ENCODE assay signal across 8 cellular contexts in the genomic region with DNA sequence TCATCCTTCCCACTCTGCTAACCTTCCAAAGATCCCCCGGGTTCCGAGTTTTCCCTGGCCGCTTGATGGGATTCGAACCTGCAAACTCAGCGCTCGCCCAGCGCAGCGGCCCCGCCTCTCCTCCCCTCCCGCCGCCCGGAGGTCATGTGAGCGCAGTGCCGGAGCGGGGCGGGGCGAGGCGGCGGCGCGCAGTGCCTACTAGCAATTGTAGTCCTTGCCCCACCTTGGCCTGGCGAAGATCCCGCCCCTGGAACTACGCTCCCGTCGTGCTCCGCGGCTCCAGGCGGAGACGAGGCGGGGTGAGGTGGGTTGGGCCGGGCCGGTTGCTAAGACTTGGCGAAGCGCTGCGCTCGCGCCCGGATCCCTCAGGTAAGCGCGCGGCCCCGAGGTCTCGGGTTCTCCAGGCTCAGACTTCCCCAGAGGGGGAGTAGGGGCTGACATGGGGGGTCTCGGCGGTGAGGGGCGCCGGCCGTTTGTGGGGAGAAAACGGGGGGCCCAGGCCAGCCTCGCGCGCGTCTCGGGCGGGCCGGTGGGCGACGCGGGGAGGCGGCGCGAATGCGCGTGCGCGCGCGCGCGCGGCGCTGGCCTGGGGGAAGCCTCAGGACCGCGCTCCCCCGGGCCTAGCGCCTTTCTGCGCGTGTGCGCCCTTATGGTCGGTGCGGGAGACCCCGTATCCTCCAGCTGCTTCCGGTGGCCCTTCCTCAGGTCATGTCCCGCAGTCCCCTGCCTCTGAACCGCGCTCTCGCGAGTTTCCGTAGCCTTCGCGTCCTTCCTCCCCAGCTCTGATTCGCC. TPM values are rescaled to one million over a fixed set of nuclear protein-coding genes. Genes with fewer than 3 reads are reported as not detected.
DNase-seq lines count a peak whose midpoint lies in the region; ATAC-seq and TF ChIP-seq lines count a peak whose summit lies in the region.

A gene (plus strand): TSS at position 329 of the 792 bp plus-strand sequence. CDS start 6,649 bp downstream, outside the sequence.
A gene with protein sequence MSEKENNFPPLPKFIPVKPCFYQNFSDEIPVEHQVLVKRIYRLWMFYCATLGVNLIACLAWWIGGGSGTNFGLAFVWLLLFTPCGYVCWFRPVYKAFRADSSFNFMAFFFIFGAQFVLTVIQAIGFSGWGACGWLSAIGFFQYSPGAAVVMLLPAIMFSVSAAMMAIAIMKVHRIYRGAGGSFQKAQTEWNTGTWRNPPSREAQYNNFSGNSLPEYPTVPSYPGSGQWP (plus strand): TSS at position 329 of the 792 bp plus-strand sequence. CDS start 9,621 bp downstream, outside the sequence.

- H3K4me2 ChIP-seq in smooth muscle cell, result peak within 1 kb of the TSS; percentile 82

- H3K9me3 Mint-ChIP-seq in WTC11, result no peaks in the 10 kb centered on the region

- POLR2A ChIA-PET in AG04450 (lab: Yijun Ruan, JAX) (interaction anchor here (0.5 to 1.0 kb wide), 3 partner anchors 23 to 392 kb away, joined by 3 to 8 read pairs (median 3); no protein-coding TSS in a partner anchor), WTC11 (lab: Charles Lee) (interaction anchor here (0.7 to 1.4 kb wide), 4 partner anchors 10 to 137 kb away, joined by 3 read pairs; no protein-coding TSS in a partner anchor)

- peak within 1 kb of the TSS; percentile 95 for H3K27ac Mint-ChIP-seq in WTC11

- WGBS in smooth muscle cell (ENCODE audit: low lambda C conversion rate), result 1% methylated on average over 65 of the region's 93 CpGs

- H3K79me2 ChIP-seq in smooth muscle cell (ENCODE audit: low read depth), result peaks cover 48% of the 10 kb centered on the region

- in situ Hi-C loops in GM18951 (cut with MboI; ENCODE audit: low sequenced_read_pairs, unreplicated experiment), result no loop called here

- ATAC-seq in HG03196 (IDR thresholded peaks at IDR 0.05; ENCODE audit: unreplicated experiment), result peak; percentile 80
- peak; percentile 96 for ATAC-seq in WTC11

- H3F3A ChIP-seq in smooth muscle cell (ENCODE audit: low read depth), result peaks cover 10% of the 10 kb centered on the region

- H3K27ac ChIP-seq in AG04450 (ENCODE audit: low read depth, low read length) (peak within 1 kb of the TSS; percentile 61), caudate nucleus (ENCODE audit: low read depth, low read length) (peak within 1 kb of the TSS; percentile 88), smooth muscle cell (ENCODE audit: low read depth) (peak within 1 kb of the TSS; percentile 63)

- TF ChIP-seq POLR2A in GM18951 (IDR thresholded peaks at IDR 0.05; ENCODE audit: extremely low read depth, insufficient read depth, insufficient read length), result peak; percentile 78

- H2AFZ ChIP-seq in smooth muscle cell (ENCODE audit: low read depth), result peak within 1 kb of the TSS; percentile 53

- no peaks in the 10 kb centered on the region for H3K27me3 Mint-ChIP-seq in WTC11 (ENCODE audit: low read depth)

- H3K4me3 Mint-ChIP-seq in WTC11, result peak within 1 kb of the TSS; percentile 80

- H4K20me1 ChIP-seq in smooth muscle cell (ENCODE audit: low read depth), result peaks cover 33% of the 10 kb centered on the region

- H3K4me1 Mint-ChIP-seq in WTC11, result peaks cover 17% of the 10 kb centered on the region

- H3K4me1 ChIP-seq in smooth muscle cell (ENCODE audit: low read depth), result peaks cover 5% of the 10 kb centered on the region

- no peak for TF ChIP-seq CTCF in AG04450 (IDR thresholded peaks at IDR 0.05; ENCODE audit: low read depth, low read length)
- TF ChIP-seq CTCF in WTC11 (IDR thresholded peaks at IDR 0.05), result no peak
- TF ChIP-seq CTCF in smooth muscle cell (IDR thresholded peaks at IDR 0.05; ENCODE audit: borderline replicate concordance, insufficient read depth, poor library complexity, severe bottlenecking), result no peak

- no peaks in the 10 kb centered on the region for H3K36me3 Mint-ChIP-seq in WTC11

- H3K27me3 ChIP-seq in AG04450 (ENCODE audit: control insufficient read depth, insufficient read depth, low read length) (no peaks in the 10 kb centered on the region), smooth muscle cell (ENCODE audit: low read depth) (no peaks in the 10 kb centered on the region)

- H3K36me3 ChIP-seq in smooth muscle cell (ENCODE audit: low read depth), result no peaks in the 10 kb centered on the region

- peak within 1 kb of the TSS; percentile 79 for H3K9ac ChIP-seq in smooth muscle cell (ENCODE audit: low read depth)

- H3K9me3 ChIP-seq in AG04450 (ENCODE audit: control insufficient read depth, insufficient read depth, low read length), result no peaks in the 10 kb centered on the region; the same call in 1 of the 2 replicates
- no peaks in the 10 kb centered on the region for H3K9me3 ChIP-seq in smooth muscle cell (replicated peaks; ENCODE audit: low read depth)

- CTCF ChIA-PET in AG04450 (lab: Charles Lee) (no interaction called here), WTC11 (lab: Charles Lee) (interaction anchor here (0.6 to 2.2 kb wide), 13 partner anchors 10 to 258 kb away, joined by 3 to 11 read pairs (median 3); no protein-coding TSS in a partner anchor)

- H3K4me3 ChIP-seq in AG04450 (ENCODE audit: low read depth, low read length) (peak within 1 kb of the TSS; percentile 73), smooth muscle cell (peak within 1 kb of the TSS; percentile 67)

- peak; percentile 96 for DNase-seq in AG04450 (ENCODE audit: low read depth, low spot score)
- DNase-seq in NCI-H345 (lab: John Stamatoyannopoulos, UW), result peak; percentile 99
- DNase-seq in WTC11 (ENCODE audit: low spot score), result peak; percentile 100
- peak; percentile 46 to 99 (median 97) for DNase-seq in caudate nucleus (lab: John Stamatoyannopoulos, UW)
- DNase-seq in iPS-NIHi7 (ENCODE audit: extremely low spot score), result peak; percentile 99
- peak; percentile 93 for DNase-seq in smooth muscle cell (lab: John Stamatoyannopoulos, UW; ENCODE audit: unreplicated experiment)

TF ChIP-seq in WTC11, 78 proteins besides CTCF, POLR2A, EP300 and RAD21 (continues in another document):
- TF ChIP-seq, protein P1, sequence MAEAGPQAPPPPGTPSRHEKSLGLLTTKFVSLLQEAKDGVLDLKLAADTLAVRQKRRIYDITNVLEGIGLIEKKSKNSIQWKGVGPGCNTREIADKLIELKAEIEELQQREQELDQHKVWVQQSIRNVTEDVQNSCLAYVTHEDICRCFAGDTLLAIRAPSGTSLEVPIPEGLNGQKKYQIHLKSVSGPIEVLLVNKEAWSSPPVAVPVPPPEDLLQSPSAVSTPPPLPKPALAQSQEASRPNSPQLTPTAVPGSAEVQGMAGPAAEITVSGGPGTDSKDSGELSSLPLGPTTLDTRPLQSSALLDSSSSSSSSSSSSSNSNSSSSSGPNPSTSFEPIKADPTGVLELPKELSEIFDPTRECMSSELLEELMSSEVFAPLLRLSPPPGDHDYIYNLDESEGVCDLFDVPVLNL (CRISPR knock-in tag; IDR thresholded peaks at IDR 0.05; ENCODE audit: borderline replicate concordance, low read depth), result no peak
- TF ChIP-seq, protein P2, sequence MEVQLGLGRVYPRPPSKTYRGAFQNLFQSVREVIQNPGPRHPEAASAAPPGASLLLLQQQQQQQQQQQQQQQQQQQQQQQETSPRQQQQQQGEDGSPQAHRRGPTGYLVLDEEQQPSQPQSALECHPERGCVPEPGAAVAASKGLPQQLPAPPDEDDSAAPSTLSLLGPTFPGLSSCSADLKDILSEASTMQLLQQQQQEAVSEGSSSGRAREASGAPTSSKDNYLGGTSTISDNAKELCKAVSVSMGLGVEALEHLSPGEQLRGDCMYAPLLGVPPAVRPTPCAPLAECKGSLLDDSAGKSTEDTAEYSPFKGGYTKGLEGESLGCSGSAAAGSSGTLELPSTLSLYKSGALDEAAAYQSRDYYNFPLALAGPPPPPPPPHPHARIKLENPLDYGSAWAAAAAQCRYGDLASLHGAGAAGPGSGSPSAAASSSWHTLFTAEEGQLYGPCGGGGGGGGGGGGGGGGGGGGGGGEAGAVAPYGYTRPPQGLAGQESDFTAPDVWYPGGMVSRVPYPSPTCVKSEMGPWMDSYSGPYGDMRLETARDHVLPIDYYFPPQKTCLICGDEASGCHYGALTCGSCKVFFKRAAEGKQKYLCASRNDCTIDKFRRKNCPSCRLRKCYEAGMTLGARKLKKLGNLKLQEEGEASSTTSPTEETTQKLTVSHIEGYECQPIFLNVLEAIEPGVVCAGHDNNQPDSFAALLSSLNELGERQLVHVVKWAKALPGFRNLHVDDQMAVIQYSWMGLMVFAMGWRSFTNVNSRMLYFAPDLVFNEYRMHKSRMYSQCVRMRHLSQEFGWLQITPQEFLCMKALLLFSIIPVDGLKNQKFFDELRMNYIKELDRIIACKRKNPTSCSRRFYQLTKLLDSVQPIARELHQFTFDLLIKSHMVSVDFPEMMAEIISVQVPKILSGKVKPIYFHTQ (CRISPR knock-in tag; IDR thresholded peaks at IDR 0.05), result no peak
- TF ChIP-seq, protein P3, sequence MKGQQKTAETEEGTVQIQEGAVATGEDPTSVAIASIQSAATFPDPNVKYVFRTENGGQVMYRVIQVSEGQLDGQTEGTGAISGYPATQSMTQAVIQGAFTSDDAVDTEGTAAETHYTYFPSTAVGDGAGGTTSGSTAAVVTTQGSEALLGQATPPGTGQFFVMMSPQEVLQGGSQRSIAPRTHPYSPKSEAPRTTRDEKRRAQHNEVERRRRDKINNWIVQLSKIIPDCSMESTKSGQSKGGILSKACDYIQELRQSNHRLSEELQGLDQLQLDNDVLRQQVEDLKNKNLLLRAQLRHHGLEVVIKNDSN (CRISPR knock-in tag; IDR thresholded peaks at IDR 0.05), result peak; percentile 97
- TF ChIP-seq NR2C2 (CRISPR knock-in tag; IDR thresholded peaks at IDR 0.05), result peak; percentile 96
- TF ChIP-seq ZNF317 (CRISPR knock-in tag; IDR thresholded peaks at IDR 0.05; ENCODE audit: borderline replicate concordance, low read depth), result no peak
- TF ChIP-seq SMAD4 (CRISPR knock-in tag; IDR thresholded peaks at IDR 0.05), result no peak

RNA-seq across cellular contexts. Expression of the first gene that starts in this region (rescaled TPM):
- polyA plus RNA-seq in AG04450 (2011; rRNA removed), result 0.35 and 0.55 TPM in 2 replicates
- 0.17 and 0.37 TPM in 2 replicates for polyA minus RNA-seq in AG04450 (2011; rRNA and poly(A)+ RNA removed)
- total RNA-seq in WTC11 (2021), result 15.0 to 20.3 TPM (median 15.9 TPM) in 3 replicates
- total RNA-seq in smooth muscle cell, result 0.49 and 0.58 TPM in 2 replicates
- 2.0 and 4.8 TPM in 2 replicates for polyA plus RNA-seq in smooth muscle cell

RNA-seq across cellular contexts. Expression of the second gene that starts in this region (rescaled TPM):
- polyA plus RNA-seq in AG04450 (2011; rRNA removed), result 6.7 and 10.7 TPM in 2 replicates
- polyA minus RNA-seq in AG04450 (2011; rRNA and poly(A)+ RNA removed), result 9.7 and 12.6 TPM in 2 replicates
- 81.3 to 86.1 TPM (median 86.1 TPM) in 3 replicates for total RNA-seq in WTC11 (2021)
- 72.6 and 96.9 TPM in 2 replicates for total RNA-seq in smooth muscle cell
- polyA plus RNA-seq in smooth muscle cell, result 54.5 and 74.1 TPM in 2 replicates

Comparison
In these comparisons a context has a peak if more than half of its experiments do, and no peak if none do; other contexts are left out.
1. Peak in every context shown above with its lines: DNase-seq, ATAC-seq, H3K4me3 ChIP-seq and H3K27ac ChIP-seq.
2. RNA of the first gene that starts in this region (total RNA-seq): 15.0 to 20.3 TPM in WTC11; 0.49 to 0.58 TPM in smooth muscle cell; every median in the first group is over 10 times any median in the second.